Comparison of ENCODE assay signal across 23 cellular contexts in genomic region chr11:10522276-10522675, GRCh38. TPM values are rescaled to one million over a fixed set of nuclear protein-coding genes. Genes with fewer than 3 reads are reported as not detected.
DNase-seq lines count a peak whose midpoint lies in the region; ATAC-seq and TF ChIP-seq lines count a peak whose summit lies in the region.
"Had no signal": no experiment of that assay in that cellular context is flagged by ENCODE, and none has a peak within 500 bp of the region (broad histone marks: within the 10 kb centered on the region; RNA-seq: fewer than 3 reads in every experiment).

No MANE protein-coding gene starts in this region.

- no TSS peak for BruUV-seq in MCF 10A (replicated peaks; lab: Mats Ljungman, UMichigan)
- no TSS peak for BruUV-seq in mammary epithelial cell (replicated peaks; lab: Mats Ljungman, UMichigan)

- H3K79me2 ChIP-seq in mammary epithelial cell (ENCODE audit: insufficient read depth, low read length): no peaks in the 10 kb centered on the region

- intact Hi-C loops in MCF 10A (cut with micrococcal nuclease): no loop called here
- intact Hi-C loops in mammary epithelial cell (cut with micrococcal nuclease): loop anchor here (10.0 kb wide), 1 partner anchor 767 kb away; no protein-coding TSS in a partner anchor
- intact Hi-C loops in sigmoid colon (cut with DNase I): no loop called here
- intact Hi-C loops in activated CD4-positive, alpha-beta memory T cell treated with anti-CD3 and anti-CD28 coated beads for 36 hours (cut with micrococcal nuclease): no loop called here
- intact Hi-C loops in thyroid gland (cut with DNase I): no loop called here

- H3K27ac ChIP-seq in mammary epithelial cell (ENCODE audit: insufficient read depth, low read depth, low read length) (no peak overlapping the region), sigmoid colon (peak overlapping the region in 3 of 4 donors; percentile 22 to 39 (median 27)), thyroid gland (no peak overlapping the region)

- H3K27ac Mint-ChIP-seq in MCF 10A (ENCODE audit: low read depth, unreplicated experiment): peak overlapping the region; percentile 29
- no peak overlapping the region for H3K27ac Mint-ChIP-seq in activated CD4-positive, alpha-beta memory T cell treated with anti-CD3 and anti-CD28 coated beads for 36 hours
- H3K27ac Mint-ChIP-seq: activated CD8-positive, alpha-beta memory T cell treated with anti-CD3 and anti-CD28 coated beads, Interleukin-2, amount 10 ng/mL, durations not matched to agents 7 days and 5 days; endodermal cell; nephron had no signal

- H3K27me3 ChIP-seq in mammary epithelial cell (ENCODE audit: insufficient read depth, low read length) (no peaks in the 10 kb centered on the region), sigmoid colon (no peaks in the 10 kb centered on the region), thyroid gland (no peaks in the 10 kb centered on the region)

- in situ Hi-C loops in mammary epithelial cell (cut with MboI; ENCODE audit: low sequenced_read_pairs in 2 of 2): loop anchor here in 1 of 2 donors (10.0 kb wide), 2 partner anchors 117 to 133 kb away; no protein-coding TSS in a partner anchor

- ATAC-seq in GM19455 (IDR thresholded peaks at IDR 0.05; ENCODE audit: unreplicated experiment): no peak
- ATAC-seq: activated CD8-positive, alpha-beta memory T cell treated with anti-CD3 and anti-CD28 coated beads, Interleukin-2, amount 10 ng/mL, durations not matched to agents 7 days and 5 days; SK-N-SH treated with all-trans-retinoic acid at 6 μM for 48 hours had no signal

- TF ChIP-seq POLR2A in sigmoid colon (IDR thresholded peaks at IDR 0.05): no peak
- no peak for TF ChIP-seq POLR2A in thyroid gland (IDR thresholded peaks at IDR 0.05)

- H3K4me3 Mint-ChIP-seq in MCF 10A (ENCODE audit: unreplicated experiment): no peak overlapping the region
- no peak overlapping the region for H3K4me3 Mint-ChIP-seq in activated CD4-positive, alpha-beta memory T cell treated with anti-CD3 and anti-CD28 coated beads for 36 hours
- H3K4me3 Mint-ChIP-seq: activated CD8-positive, alpha-beta memory T cell treated with anti-CD3 and anti-CD28 coated beads, Interleukin-2, amount 10 ng/mL, durations not matched to agents 7 days and 5 days; central memory CD8-positive, alpha-beta T cell; endodermal cell; nephron had no signal

- dilution Hi-C loops in mammary epithelial cell (cut with HindIII; ENCODE audit: low sequenced_read_pairs): no loop called here

- TF ChIP-seq CTCF in MCF 10A (IDR thresholded peaks at IDR 0.05; ENCODE audit: unreplicated experiment) (no peak), mammary epithelial cell (conservative IDR thresholded peaks at IDR 0.05 in 1 of 2, IDR thresholded peaks at IDR 0.05 in 1 of 2; ENCODE audit: extremely low read depth in 1 of 2, insufficient read depth in 1 of 2, low read depth in 1 of 2, low read length in 2 of 2) (no peak), sigmoid colon (IDR thresholded peaks at IDR 0.05) (no peak), thyroid gland (IDR thresholded peaks at IDR 0.05) (no peak)

- H4K20me1 ChIP-seq in mammary epithelial cell (ENCODE audit: insufficient read depth, low read length): no peaks in the 10 kb centered on the region

- H3K27me3 Mint-ChIP-seq in MCF 10A (ENCODE audit: insufficient read depth, unreplicated experiment): no peaks in the 10 kb centered on the region
- H3K27me3 Mint-ChIP-seq in activated CD4-positive, alpha-beta memory T cell treated with anti-CD3 and anti-CD28 coated beads for 36 hours: no peaks in the 10 kb centered on the region
- H3K27me3 Mint-ChIP-seq: activated CD8-positive, alpha-beta memory T cell treated with anti-CD3 and anti-CD28 coated beads, Interleukin-2, amount 10 ng/mL, durations not matched to agents 7 days and 5 days; central memory CD8-positive, alpha-beta T cell had no signal

- no peak overlapping the region for H3K4me3 ChIP-seq in mammary epithelial cell (replicated peaks in 1 of 3; ENCODE audit: insufficient read depth in 1 of 3, low read depth in 2 of 3, low read length in 3 of 3)
- H3K4me3 ChIP-seq in sigmoid colon: no peak overlapping the region
- H3K4me3 ChIP-seq in thyroid gland (replicated peaks in 1 of 3): no peak overlapping the region

- DNase-seq in MCF 10A (ENCODE audit: unreplicated experiment) (no peak), mammary epithelial cell (no peak), globus pallidus (ENCODE audit: low spot score) (peak; percentile 78), sigmoid colon (no peak), middle frontal gyrus (ENCODE audit: extremely low spot score, low spot score) (no peak), thyroid gland (no peak)
- DNase-seq in activated CD4-positive, alpha-beta memory T cell treated with anti-CD3 and anti-CD28 coated beads for 36 hours: no peak
- DNase-seq: activated CD8-positive, alpha-beta memory T cell treated with anti-CD3 and anti-CD28 coated beads, Interleukin-2, amount 10 ng/mL, durations not matched to agents 7 days and 5 days; activated effector memory CD4-positive, alpha-beta T cell treated with anti-CD3 and anti-CD28 coated beads, Interleukin-2, amount 50 U/mL, for 16 hours; endodermal cell; GF-D8; H7; kidney; NCI-H2107; NCI-H510A treated with DMSO at 0.1 percent for 48 hours; RPMI8226; stimulated activated CD4-positive, alpha-beta T cell treated with anti-CD3 and anti-CD28 coated beads, Interleukin-4, amount 100 ng/mL, for 4 hours; trophoblast cell had no signal

- no peaks in the 10 kb centered on the region for H3K9me3 Mint-ChIP-seq in MCF 10A (ENCODE audit: unreplicated experiment)
- no peaks in the 10 kb centered on the region for H3K9me3 Mint-ChIP-seq in activated CD4-positive, alpha-beta memory T cell treated with anti-CD3 and anti-CD28 coated beads for 36 hours
- H3K9me3 Mint-ChIP-seq: central memory CD8-positive, alpha-beta T cell; endodermal cell; nephron had no signal

- POLR2A ChIA-PET in MCF 10A (lab: Yijun Ruan, JAX): interaction anchor here (2.5 kb wide), 1 partner anchor 18 kb away, joined by 16 read pairs; the partner anchor contains the start of gene RNF141
- POLR2A ChIA-PET in activated CD4-positive, alpha-beta memory T cell treated with anti-CD3 and anti-CD28 coated beads for 36 hours (lab: Charles Lee): no interaction called here

- H3K36me3 Mint-ChIP-seq in MCF 10A (ENCODE audit: insufficient read depth, unreplicated experiment): peaks cover 39% of the 10 kb centered on the region
- H3K36me3 Mint-ChIP-seq in activated CD4-positive, alpha-beta memory T cell treated with anti-CD3 and anti-CD28 coated beads for 36 hours: peaks cover 21% of the 10 kb centered on the region

- H3K9me3 ChIP-seq in mammary epithelial cell (replicated peaks; ENCODE audit: insufficient read depth, low read length): no peaks in the 10 kb centered on the region
- no peaks in the 10 kb centered on the region for H3K9me3 ChIP-seq in sigmoid colon
- H3K9me3 ChIP-seq in thyroid gland: no peaks in the 10 kb centered on the region

- H3K36me3 ChIP-seq in mammary epithelial cell (ENCODE audit: insufficient read depth, low read length) (peaks cover 2% of the 10 kb centered on the region), sigmoid colon (peaks cover 4 to 65% (median 9%) of the 10 kb centered on the region in 4 donors), thyroid gland (peaks cover 3 to 13% of the 10 kb centered on the region in 2 donors)

- no peak for TF ChIP-seq EP300 in sigmoid colon (IDR thresholded peaks at IDR 0.05)

- 80% methylated on average over 1 of the region's 1 CpG for WGBS in mammary epithelial cell (ENCODE audit: low coverage, missing lambda C conversion rate)
- 81 to 86% methylated on average over 1 of the region's 1 CpG for WGBS in sigmoid colon, 2 donors
- WGBS in thyroid gland, 2 donors: 89% methylated on average over 1 of the region's 1 CpG

- no peak overlapping the region for H3K9ac ChIP-seq in mammary epithelial cell (ENCODE audit: insufficient read depth, low read length)

- H2AFZ ChIP-seq in mammary epithelial cell (ENCODE audit: low read depth, low read length): no peak overlapping the region

- H3K4me1 ChIP-seq in mammary epithelial cell (ENCODE audit: insufficient read depth, low read length): peaks cover 25% of the 10 kb centered on the region
- H3K4me1 ChIP-seq in sigmoid colon: peaks cover 0 to 9% (median 0%) of the 10 kb centered on the region in 4 donors
- no peaks in the 10 kb centered on the region for H3K4me1 ChIP-seq in thyroid gland

- no peak overlapping the region for H3K4me2 ChIP-seq in mammary epithelial cell (ENCODE audit: insufficient read depth, low read depth, low read length)

- peaks cover 24% of the 10 kb centered on the region for H3K4me1 Mint-ChIP-seq in MCF 10A (ENCODE audit: insufficient read depth, unreplicated experiment)
- H3K4me1 Mint-ChIP-seq in activated CD4-positive, alpha-beta memory T cell treated with anti-CD3 and anti-CD28 coated beads for 36 hours (ENCODE audit: low read depth): peaks cover 10% of the 10 kb centered on the region

- CTCF ChIA-PET in MCF 10A (lab: Yijun Ruan, JAX) (interaction anchor here (4.3 kb wide), 1 partner anchor 19 kb away, joined by 16 read pairs; the partner anchor contains the start of gene RNF141), mammary epithelial cell (lab: Charles Lee; ENCODE audit: low non-redundant PET) (no interaction called here)
- CTCF ChIA-PET in activated CD4-positive, alpha-beta memory T cell treated with anti-CD3 and anti-CD28 coated beads for 36 hours (lab: Charles Lee): interaction anchor here (1.1 kb wide), 1 partner anchor 18 kb away, joined by 3 read pairs; the partner anchor contains the start of gene RNF141

RNA-seq across cellular contexts. Expression of gene RNF141, which starts 18.7 kb away (rescaled TPM):
- 28.4 and 41.8 TPM in 2 replicates for total RNA-seq in MCF 10A (2022)
- 10 to 100 TPM; 45.7 to 58.2 TPM for total RNA-seq in mammary epithelial cell
- 16.2 TPM for polyA plus RNA-seq in mammary epithelial cell
- 9.1 TPM for polyA minus RNA-seq in mammary epithelial cell
- total RNA-seq in sigmoid colon: 10 to 100 TPM; 19.7 to 30.3 (median 26.5) TPM
- 10 to 100 TPM; 13.1 to 22.8 (median 21.3) TPM for polyA plus RNA-seq in sigmoid colon
- 10 to 100 TPM; 17.9 to 18.7 TPM for total RNA-seq in activated CD4-positive, alpha-beta memory T cell treated with anti-CD3 and anti-CD28 coated beads for 36 hours
- total RNA-seq in thyroid gland: 10 to 100 TPM; 32.4 to 45.3 (median 40.7) TPM

RNA-seq across cellular contexts. Expression of gene LYVE1, which starts 46.2 kb away (rescaled TPM):
- total RNA-seq in MCF 10A (2022) (not detected in 2 replicates), mammary epithelial cell (not detected), sigmoid colon (100 to 1,000 TPM in 3 of 4 donors, 10 to 100 TPM in 1; 41.5 to 158 (median 133) TPM), thyroid gland (100 to 1,000 TPM in 1 of 4 donors, 10 to 100 TPM in 3; 27.2 to 185 (median 73.5) TPM)
- polyA plus RNA-seq in mammary epithelial cell (not detected), sigmoid colon (10 to 100 TPM; 21.3 to 29.4 (median 22.7) TPM)
- polyA minus RNA-seq in mammary epithelial cell: not detected
- total RNA-seq in activated CD4-positive, alpha-beta memory T cell treated with anti-CD3 and anti-CD28 coated beads for 36 hours: not detected
- total RNA-seq: A172; activated CD8-positive, alpha-beta memory T cell treated with anti-CD3 and anti-CD28 coated beads, Interleukin-2, amount 10 ng/mL, durations not matched to agents 7 days and 5 days; endodermal cell had no signal

Comparison
In these comparisons a context has a peak if more than half of its experiments do, and no peak if none do; other contexts are left out.
1. H3K27ac ChIP-seq: peak in sigmoid colon (3 of 4); none in mammary epithelial cell (single experiment) and thyroid gland (0 of 3).
2. RNA of gene LYVE1, which starts 46.2 kb away (total RNA-seq): 41.5 to 158 TPM in sigmoid colon and 27.2 to 185 TPM in thyroid gland; not detected in MCF 10A, not detected in mammary epithelial cell and not detected in activated CD4-positive, alpha-beta memory T cell treated with anti-CD3 and anti-CD28 coated beads for 36 hours; every median in the first group is over 10 times any median in the second.